In genomic region chr10:94496010-94496409, GRCh38 we compare ENCODE assay signal across 14 cellular contexts. TPM values are rescaled to one million over a fixed set of nuclear protein-coding genes. Genes with fewer than 3 reads are reported as not detected.
DNase-seq lines count a peak whose midpoint lies in the region; ATAC-seq and TF ChIP-seq lines count a peak whose summit lies in the region.
"Had no signal": no experiment of that assay in that cellular context is flagged by ENCODE, and none has a peak within 500 bp of the region (broad histone marks: within the 10 kb centered on the region; RNA-seq: fewer than 3 reads in every experiment).

No MANE protein-coding gene starts in this region.

- TF ChIP-seq CTCF in SU-DHL-6 (IDR thresholded peaks at IDR 0.05; ENCODE audit: insufficient read depth, low read length, poor library complexity, severe bottlenecking) (no peak), upper lobe of right lung (IDR thresholded peaks at IDR 0.05) (no peak)

- H3K4me3 ChIP-seq in ACC112 (ENCODE audit: low read depth, low read length) (0 out of 2 replicates have a peak overlapping the region, but pooled peaks have one; percentile 54), SU-DHL-6 (ENCODE audit: insufficient read depth, low read length, poor library complexity, severe bottlenecking) (no peak overlapping the region), upper lobe of right lung (no peak overlapping the region)

- in situ Hi-C loops in G401 (cut with HindIII; ENCODE audit: low sequenced_read_pairs), result no loop called here

- H3K9me2 ChIP-seq in SU-DHL-6 (replicated peaks; ENCODE audit: insufficient read depth, low read length), result no peaks in the 10 kb centered on the region

- no peak overlapping the region for H3K4me2 ChIP-seq in SU-DHL-6 (ENCODE audit: low read depth, low read length, poor library complexity, severe bottlenecking)

- H3K4me3 Mint-ChIP-seq in activated naive CD4-positive, alpha-beta T cell treated with anti-CD3 and anti-CD28 coated beads, Interleukin-2, amount 10 ng/mL, durations not matched to agents 7 days and 5 days, result no peak overlapping the region

- ATAC-seq in GM19351 (IDR thresholded peaks at IDR 0.05; ENCODE audit: unreplicated experiment) (peak; percentile 77), HG02884 (IDR thresholded peaks at IDR 0.05; ENCODE audit: unreplicated experiment) (peak; percentile 90), upper lobe of right lung (no peak)

- DNase-seq in NCI-H2029 (lab: John Stamatoyannopoulos, UW) (no peak), upper lobe of right lung (no peak), G401 (ENCODE audit: low spot score) (no peak)
- no peak for DNase-seq in activated naive CD4-positive, alpha-beta T cell treated with anti-CD3 and anti-CD28 coated beads, Interleukin-2, amount 10 ng/mL, durations not matched to agents 7 days and 5 days
- DNase-seq: activated T-cell treated with anti-CD3 and anti-CD28 coated beads, Interleukin-2, amount 50 U/mL, for 48 hours; NCI-H2029 treated with DMSO at 0.1 percent for 48 hours; substantia nigra had no signal

- no peaks in the 10 kb centered on the region for H4K20me1 ChIP-seq in SU-DHL-6 (ENCODE audit: low read depth, low read length)

- H3F3A ChIP-seq in SU-DHL-6 (ENCODE audit: insufficient read depth), result no peaks in the 10 kb centered on the region

- peak overlapping the region; percentile 60 for H3K27ac ChIP-seq in ACC112 (ENCODE audit: low read depth, low read length)
- H3K27ac ChIP-seq in SU-DHL-6 (ENCODE audit: low read depth, low read length), result no peak overlapping the region
- no peak overlapping the region for H3K27ac ChIP-seq in upper lobe of right lung
- H3K27ac ChIP-seq: parathyroid adenoma, VCaP had no signal

- intact Hi-C loops in upper lobe of right lung (cut with DNase I), result no loop called here

- no peak overlapping the region for H3K27ac Mint-ChIP-seq in activated naive CD4-positive, alpha-beta T cell treated with anti-CD3 and anti-CD28 coated beads, Interleukin-2, amount 10 ng/mL, durations not matched to agents 7 days and 5 days
- H3K27ac Mint-ChIP-seq: IgD-negative memory B cell had no signal

- no peaks in the 10 kb centered on the region for H3K36me3 ChIP-seq in ACC112 (ENCODE audit: insufficient read depth, low read length)
- no peaks in the 10 kb centered on the region for H3K36me3 ChIP-seq in SU-DHL-6 (ENCODE audit: low read length)
- peaks cover 4% of the 10 kb centered on the region for H3K36me3 ChIP-seq in upper lobe of right lung

- H3K79me2 ChIP-seq in ACC112 (ENCODE audit: control insufficient read depth, insufficient read depth, low read length, unreplicated experiment), result no peaks in the 10 kb centered on the region
- no peaks in the 10 kb centered on the region for H3K79me2 ChIP-seq in SU-DHL-6 (ENCODE audit: insufficient read depth, low read length)
- H3K79me2 ChIP-seq: parathyroid adenoma had no signal

- no peaks in the 10 kb centered on the region for H3K4me1 Mint-ChIP-seq in activated naive CD4-positive, alpha-beta T cell treated with anti-CD3 and anti-CD28 coated beads, Interleukin-2, amount 10 ng/mL, durations not matched to agents 7 days and 5 days

- no peaks in the 10 kb centered on the region for H3K27me3 Mint-ChIP-seq in activated naive CD4-positive, alpha-beta T cell treated with anti-CD3 and anti-CD28 coated beads, Interleukin-2, amount 10 ng/mL, durations not matched to agents 7 days and 5 days
- H3K27me3 Mint-ChIP-seq: IgD-negative memory B cell had no signal

- H3K9ac ChIP-seq in SU-DHL-6 (ENCODE audit: low read length), result no peak overlapping the region
- H3K9ac ChIP-seq: parathyroid adenoma had no signal

- H3K9me3 ChIP-seq in SU-DHL-6 (ENCODE audit: insufficient read depth, low read length) (no peaks in the 10 kb centered on the region), upper lobe of right lung (no peaks in the 10 kb centered on the region)

- CTCF ChIA-PET in activated naive CD4-positive, alpha-beta T cell treated with anti-CD3 and anti-CD28 coated beads, Interleukin-2, amount 10 ng/mL, durations not matched to agents 7 days and 5 days (lab: Charles Lee), result no interaction called here

- no peaks in the 10 kb centered on the region for H3K9me3 Mint-ChIP-seq in activated naive CD4-positive, alpha-beta T cell treated with anti-CD3 and anti-CD28 coated beads, Interleukin-2, amount 10 ng/mL, durations not matched to agents 7 days and 5 days
- H3K9me3 Mint-ChIP-seq: IgD-negative memory B cell had no signal

- H3K4me1 ChIP-seq in ACC112 (ENCODE audit: control insufficient read depth, insufficient read depth, low read length, unreplicated experiment) (peaks cover 15% of the 10 kb centered on the region), upper lobe of right lung (no peaks in the 10 kb centered on the region)
- H3K4me1 ChIP-seq: parathyroid adenoma had no signal

- H3K27me3 ChIP-seq in ACC112 (ENCODE audit: insufficient read depth, low read length) (no peaks in the 10 kb centered on the region), SU-DHL-6 (ENCODE audit: low read length) (no peaks in the 10 kb centered on the region), upper lobe of right lung (no peaks in the 10 kb centered on the region)

- H2AFZ ChIP-seq in ACC112 (ENCODE audit: low read length, unreplicated experiment), result no peak overlapping the region
- peak overlapping the region; percentile 59 for H2AFZ ChIP-seq in SU-DHL-6 (ENCODE audit: low read depth, low read length, severe bottlenecking)
- H2AFZ ChIP-seq: parathyroid adenoma had no signal

- H3K36me3 Mint-ChIP-seq in activated naive CD4-positive, alpha-beta T cell treated with anti-CD3 and anti-CD28 coated beads, Interleukin-2, amount 10 ng/mL, durations not matched to agents 7 days and 5 days, result no peaks in the 10 kb centered on the region
- H3K36me3 Mint-ChIP-seq: IgD-negative memory B cell had no signal

RNA-seq across cellular contexts. Expression of gene HELLS, which starts 49.6 kb away (rescaled TPM):
- total RNA-seq in upper lobe of right lung, result 3.3 TPM
- total RNA-seq in G401 (2014; rRNA removed; shearing (Covaris generic)), result 51.8 and 83.2 TPM in 2 replicates

Comparison
In these comparisons a context has a peak if more than half of its experiments do, and no peak if none do; other contexts are left out.
1. RNA of gene HELLS, which starts 49.6 kb away (total RNA-seq): 51.8 to 83.2 TPM in G401; 3.3 TPM in upper lobe of right lung (single experiment); every median in the first group is over 10 times any median in the second.